ENCODE assay signal across 19 cellular contexts in the genomic region with DNA sequence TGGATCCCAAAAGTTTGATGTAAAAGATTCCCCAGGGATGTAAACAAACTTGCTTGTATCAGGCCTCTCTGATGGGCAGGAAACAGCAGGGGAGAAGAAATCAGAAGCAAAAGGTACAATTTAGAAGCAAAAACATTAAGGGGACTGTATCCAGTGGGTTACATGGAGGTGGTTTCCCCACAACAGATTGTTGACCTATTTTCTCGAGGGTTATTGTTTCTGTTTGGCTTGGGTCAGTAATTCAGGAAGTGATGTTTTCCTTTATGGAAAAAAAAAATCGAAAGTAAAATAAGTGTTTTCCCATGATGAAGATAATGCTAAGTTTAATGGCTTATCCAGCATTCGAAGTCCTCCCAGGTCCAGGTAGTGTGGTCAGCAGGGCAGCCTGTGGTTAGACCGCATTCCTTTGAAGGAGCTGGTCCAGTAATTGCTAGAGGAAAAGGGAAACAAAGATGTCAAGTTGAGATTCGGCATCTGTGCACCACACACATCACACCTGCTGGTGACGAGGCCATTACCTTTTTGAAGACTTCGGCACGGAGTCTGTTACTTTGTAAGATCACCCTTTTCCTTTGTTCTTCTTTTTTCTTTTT.
"Had no signal": no experiment of that assay in that cellular context is flagged by ENCODE, and none has a peak within 500 bp of the region (broad histone marks: within the 10 kb centered on the region; RNA-seq: fewer than 3 reads in every experiment).

No MANE protein-coding gene starts in this region.

- H3K27me3 ChIP-seq: hepatocyte, transverse colon had no signal

- H3K36me3 ChIP-seq: gastroesophageal sphincter, transverse colon had no signal

- H3K4me1 ChIP-seq: gastroesophageal sphincter, transverse colon had no signal

- H3K27ac ChIP-seq: gastroesophageal sphincter, hepatocyte, skin epidermis, transverse colon had no signal

- H3K4me3 ChIP-seq: gastroesophageal sphincter, hepatocyte, mucosa of descending colon, skin epidermis, transverse colon had no signal

- DNase-seq: activated CD4-positive, alpha-beta T cell treated with anti-CD3 and anti-CD28 coated beads, Interleukin-2, amount 50 U/mL, for 4 hours; activated naive CD4-positive, alpha-beta T cell treated with Interleukin-2 at 50 U/mL for 16 hours; activated T-cell treated with anti-CD3 and anti-CD28 coated beads for 4 hours; anterior cingulate cortex; dermis blood vessel endothelial cell; endodermal cell; left colon; mucosa of descending colon; naive thymus-derived CD4-positive, alpha-beta T cell; stimulated activated CD4-positive, alpha-beta T cell treated with anti-CD3 and anti-CD28 coated beads, Interleukin-15, amount 100 ng/mL, for 24 hours; stimulated activated CD4-positive, alpha-beta T cell treated with anti-CD3 and anti-CD28 coated beads, Interleukin-4, amount 100 ng/mL, for 4 hours; stimulated activated CD8-positive, alpha-beta memory T cell treated with anti-CD3 and anti-CD28 coated beads, Interleukin-4, amount 100 ng/mL, for 48 hours; stimulated activated naive CD4-positive, alpha-beta T cell treated with Interleukin-2 at 50 U/mL for 16 hours; T-helper 1 cell; T1000; transverse colon had no signal
